In genomic region chr7:90402785-90403173, GRCh38 we compare ENCODE assay signal across 8 cellular contexts. TPM values are rescaled to one million over a fixed set of nuclear protein-coding genes. Genes with fewer than 3 reads are reported as not detected.
DNase-seq lines count a peak whose midpoint lies in the region; ATAC-seq and TF ChIP-seq lines count a peak whose summit lies in the region.

No MANE protein-coding gene starts in this region.

- POLR2A ChIA-PET in AG04450 (lab: Yijun Ruan, JAX) = no interaction called here
- POLR2A ChIA-PET in naive thymus-derived CD4-positive, alpha-beta T cell (lab: Charles Lee) = no interaction called here

- peak overlapping the region; percentile 97 for H3K27ac Mint-ChIP-seq in central memory CD8-positive, alpha-beta T cell (ENCODE audit: low read depth)
- peak overlapping the region; percentile 62 to 96 (median 94) for H3K27ac Mint-ChIP-seq in naive thymus-derived CD4-positive, alpha-beta T cell

- intact Hi-C loops in naive thymus-derived CD4-positive, alpha-beta T cell (cut with micrococcal nuclease) = loop anchor here (1.0 to 10.0 kb wide), 6 partner anchors 13 to 798 kb away; partner anchors contain the start of genes CFAP69 (in 2 of the 2) and GTPBP10 (in 2 of the 2)

- no peak for ATAC-seq in central memory CD8-positive, alpha-beta T cell (replicated peaks; ENCODE audit: extremely low read depth, poor library complexity, severe bottlenecking)
- no peak for ATAC-seq in naive thymus-derived CD4-positive, alpha-beta T cell
- ATAC-seq in GM21390 (IDR thresholded peaks at IDR 0.05; ENCODE audit: unreplicated experiment) (no peak), HG03521 (IDR thresholded peaks at IDR 0.05; ENCODE audit: unreplicated experiment) (no peak)

- H3K4me3 Mint-ChIP-seq in central memory CD8-positive, alpha-beta T cell = peak overlapping the region; percentile 97
- H3K4me3 Mint-ChIP-seq in naive thymus-derived CD4-positive, alpha-beta T cell = peak overlapping the region; percentile 90 to 98 (median 94)

- TF ChIP-seq CTCF in AG04450 (IDR thresholded peaks at IDR 0.05; ENCODE audit: low read depth, low read length) = no peak
- TF ChIP-seq CTCF in GM10266 (IDR thresholded peaks at IDR 0.05; ENCODE audit: control insufficient read depth, insufficient read depth, low read depth, missing control alignments) = no peak

- H3K4me1 ChIP-seq in HUES6 (ENCODE audit: control insufficient read depth, insufficient read depth, low read length) = no peaks in the 10 kb centered on the region; the same call in 1 of the 2 replicates
- peaks cover 0 to 6% of the 10 kb centered on the region in 2 donors for H3K4me1 ChIP-seq in naive thymus-derived CD4-positive, alpha-beta T cell (ENCODE audit: control insufficient read depth in 2 of 2, insufficient read depth in 2 of 2, low read length in 2 of 2)

- CTCF ChIA-PET in AG04450 (lab: Charles Lee) = interaction anchor here (1.0 to 1.2 kb wide), 2 partner anchors 25 to 191 kb away, joined by 4 to 10 read pairs; partner anchors contain the start of gene STEAP2
- CTCF ChIA-PET in naive thymus-derived CD4-positive, alpha-beta T cell (lab: Charles Lee) = interaction anchor here (0.6 kb wide), 1 partner anchor 97 kb away, joined by 3 read pairs; no protein-coding TSS in a partner anchor

- peaks cover 22% of the 10 kb centered on the region for H3K9me3 Mint-ChIP-seq in central memory CD8-positive, alpha-beta T cell
- peaks cover 5 to 29% (median 12%) of the 10 kb centered on the region in 11 donors for H3K9me3 Mint-ChIP-seq in naive thymus-derived CD4-positive, alpha-beta T cell

- H3K36me3 ChIP-seq in HUES6 (ENCODE audit: control insufficient read depth, insufficient read depth, low read length) = peaks cover 25% of the 10 kb centered on the region
- no peaks in the 10 kb centered on the region for H3K36me3 ChIP-seq in naive thymus-derived CD4-positive, alpha-beta T cell (ENCODE audit: control insufficient read depth in 2 of 3, insufficient read depth in 3 of 3, low read length in 3 of 3)

- H3K27me3 ChIP-seq in AG04450 (ENCODE audit: control insufficient read depth, insufficient read depth, low read length) (no peaks in the 10 kb centered on the region), HUES6 (ENCODE audit: control insufficient read depth, insufficient read depth, low read length) (peaks cover 6% of the 10 kb centered on the region; the same call in 1 of the 2 replicates)
- H3K27me3 ChIP-seq in naive thymus-derived CD4-positive, alpha-beta T cell (ENCODE audit: control insufficient read depth in 2 of 2, insufficient read depth in 2 of 2, low read length in 2 of 2) = no peaks in the 10 kb centered on the region

- H3K27ac ChIP-seq in AG04450 (ENCODE audit: low read depth, low read length) (peak overlapping the region; percentile 97), HUES6 (ENCODE audit: low read depth, low read length) (no peak overlapping the region)
- peak overlapping the region; percentile 73 for H3K27ac ChIP-seq in naive thymus-derived CD4-positive, alpha-beta T cell (ENCODE audit: low read depth, low read length)

- H3K36me3 Mint-ChIP-seq in central memory CD8-positive, alpha-beta T cell (ENCODE audit: insufficient read depth) = peaks cover 7% of the 10 kb centered on the region
- peaks cover 0 to 7% (median 3%) of the 10 kb centered on the region in 5 donors for H3K36me3 Mint-ChIP-seq in naive thymus-derived CD4-positive, alpha-beta T cell

- H3K27me3 Mint-ChIP-seq in central memory CD8-positive, alpha-beta T cell = no peaks in the 10 kb centered on the region
- H3K27me3 Mint-ChIP-seq in naive thymus-derived CD4-positive, alpha-beta T cell = peaks cover 0 to 18% (median 0%) of the 10 kb centered on the region in 5 donors

- DNase-seq in AG04450 (ENCODE audit: low read depth, low spot score) = no peak
- no peak for DNase-seq in central memory CD8-positive, alpha-beta T cell (ENCODE audit: low spot score in 2 of 2)
- no peak for DNase-seq in naive thymus-derived CD4-positive, alpha-beta T cell
- DNase-seq in anterior cingulate cortex (lab: John Stamatoyannopoulos, UW) = no peak
- DNase-seq in GM10266 (ENCODE audit: extremely low spot score) = no peak

- no peaks in the 10 kb centered on the region for H3K9me3 ChIP-seq in AG04450 (ENCODE audit: control insufficient read depth, insufficient read depth, low read length)
- H3K9me3 ChIP-seq in HUES6 (ENCODE audit: control insufficient read depth, insufficient read depth, low read depth, low read length) = no peaks in the 10 kb centered on the region
- H3K9me3 ChIP-seq in naive thymus-derived CD4-positive, alpha-beta T cell (ENCODE audit: control insufficient read depth in 2 of 3, low read length in 3 of 3) = peaks cover 0 to 3% (median 0%) of the 10 kb centered on the region in 3 experiments

- H3K4me1 Mint-ChIP-seq in central memory CD8-positive, alpha-beta T cell = peaks cover 20% of the 10 kb centered on the region
- peaks cover 0 to 24% (median 18%) of the 10 kb centered on the region in 7 donors for H3K4me1 Mint-ChIP-seq in naive thymus-derived CD4-positive, alpha-beta T cell

- H3K4me3 ChIP-seq in AG04450 (ENCODE audit: low read depth, low read length) (peak overlapping the region; percentile 85), HUES6 (ENCODE audit: low read depth, low read length) (peak overlapping the region; percentile 89)
- H3K4me3 ChIP-seq in naive thymus-derived CD4-positive, alpha-beta T cell (ENCODE audit: low read length) = peak overlapping the region; percentile 81

- no peak overlapping the region for H3K9ac ChIP-seq in HUES6 (ENCODE audit: low read length)

RNA-seq across cellular contexts. Expression of gene CLDN12, which starts 0.5 kb away (rescaled TPM):
- 41.4 and 41.6 TPM in 2 replicates for polyA plus RNA-seq in AG04450 (2011; rRNA removed)
- polyA minus RNA-seq in AG04450 (2011; rRNA and poly(A)+ RNA removed) = 83.1 and 121 TPM in 2 replicates
- total RNA-seq in naive thymus-derived CD4-positive, alpha-beta T cell = 1 to 10 TPM in 4 of 5 experiments, under 1 TPM in 1; 0.76 to 3.9 (median 2.0) TPM
- under 1 TPM; 0.41 to 0.56 TPM for polyA plus RNA-seq in naive thymus-derived CD4-positive, alpha-beta T cell

RNA-seq across cellular contexts. Expression of gene GTPBP10, which starts 56.3 kb away (rescaled TPM):
- polyA plus RNA-seq in AG04450 (2011; rRNA removed) = 15.8 and 30.0 TPM in 2 replicates
- 7.0 and 10.3 TPM in 2 replicates for polyA minus RNA-seq in AG04450 (2011; rRNA and poly(A)+ RNA removed)
- total RNA-seq in naive thymus-derived CD4-positive, alpha-beta T cell = 10 to 100 TPM; 21.5 to 51.4 (median 29.8) TPM
- polyA plus RNA-seq in naive thymus-derived CD4-positive, alpha-beta T cell = 10 to 100 TPM; 42.1 to 47.6 TPM

Comparison
In these comparisons a context has a peak if more than half of its experiments do, and no peak if none do; other contexts are left out.
1. RNA of gene CLDN12, which starts 0.5 kb away (polyA plus RNA-seq): 41.4 to 41.6 TPM in AG04450; 0.41 to 0.56 TPM in naive thymus-derived CD4-positive, alpha-beta T cell; every median in the first group is over 10 times any median in the second.
2. Peak in every context shown above with its lines, with median percentiles within 50 percentile points of each other: H3K4me3 ChIP-seq.